8 cellular contexts compared by ENCODE assay signal in genomic region chr9:26893030-26893676, GRCh38. TPM values are rescaled to one million over a fixed set of nuclear protein-coding genes. Genes with fewer than 3 reads are reported as not detected.
A peak's percentile ranks its signal among the peaks of the same experiment; 100 is the strongest.
DNase-seq lines count a peak whose midpoint lies in the region; ATAC-seq, FAIRE-seq and TF ChIP-seq lines count a peak whose summit lies in the region.

No MANE protein-coding gene starts in this region.

- H3K9me3 Mint-ChIP-seq in activated naive CD4-positive, alpha-beta T cell treated with anti-CD3 and anti-CD28 coated beads, Interleukin-2, amount 10 ng/mL, durations not matched to agents 7 days and 5 days = peaks cover 5% of the 10 kb centered on the region

- peaks cover 17% of the 10 kb centered on the region for H3K36me3 Mint-ChIP-seq in activated naive CD4-positive, alpha-beta T cell treated with anti-CD3 and anti-CD28 coated beads, Interleukin-2, amount 10 ng/mL, durations not matched to agents 7 days and 5 days

- H3K4me3 Mint-ChIP-seq in activated naive CD4-positive, alpha-beta T cell treated with anti-CD3 and anti-CD28 coated beads, Interleukin-2, amount 10 ng/mL, durations not matched to agents 7 days and 5 days = peak overlapping the region; percentile 100

- no peak for FAIRE-seq in GM12891 (lab: Jason Lieb, UNC)

- H3K9me3 ChIP-seq in adipocyte (ENCODE audit: control insufficient read depth, low read length) (no peaks in the 10 kb centered on the region), right lobe of liver (no peaks in the 10 kb centered on the region)

- H3K36me3 ChIP-seq in adipocyte (ENCODE audit: control insufficient read depth, insufficient read depth, low read length, severe bottlenecking) = no peaks in the 10 kb centered on the region
- H3K36me3 ChIP-seq in right lobe of liver = no peaks in the 10 kb centered on the region
- no peaks in the 10 kb centered on the region for H3K36me3 ChIP-seq in urinary bladder (ENCODE audit: insufficient read depth)

- H3K27me3 ChIP-seq in adipocyte (replicated peaks; ENCODE audit: control insufficient read depth, insufficient read depth, low read length) = no peaks in the 10 kb centered on the region
- H3K27me3 ChIP-seq in right lobe of liver = no peaks in the 10 kb centered on the region

- H3K9ac ChIP-seq in adipocyte (ENCODE audit: low read length) = peak overlapping the region; percentile 94

- 13% methylated on average over 7 of the region's 7 CpGs for WGBS in right lobe of liver (ENCODE audit: insufficient coverage, low coverage, low lambda C conversion rate, missing lambda C conversion rate)
- 10% methylated on average over 7 of the region's 7 CpGs for WGBS in urinary bladder

- H3K4me1 Mint-ChIP-seq in activated naive CD4-positive, alpha-beta T cell treated with anti-CD3 and anti-CD28 coated beads, Interleukin-2, amount 10 ng/mL, durations not matched to agents 7 days and 5 days = peaks cover 39% of the 10 kb centered on the region

- DNase-seq in activated naive CD4-positive, alpha-beta T cell treated with anti-CD3 and anti-CD28 coated beads, Interleukin-2, amount 10 ng/mL, durations not matched to agents 7 days and 5 days = no peak
- no peak for DNase-seq in activated naive CD4-positive, alpha-beta T cell treated with anti-CD3 and anti-CD28 coated beads, Interleukin-2, amount 50 U/mL, for 16 hours
- DNase-seq in adipocyte (ENCODE audit: low read depth) (no peak), right lobe of liver (no peak), GM12891 (ENCODE audit: insufficient read length, low spot score) (no peak)
- DNase-seq in activated effector memory CD4-positive, alpha-beta T cell treated with Interleukin-2 at 50 U/mL for 16 hours = no peak

- H3K27me3 Mint-ChIP-seq in activated naive CD4-positive, alpha-beta T cell treated with anti-CD3 and anti-CD28 coated beads, Interleukin-2, amount 10 ng/mL, durations not matched to agents 7 days and 5 days = peaks cover 4% of the 10 kb centered on the region

- peak overlapping the region; percentile 96 for H3K4me3 ChIP-seq in adipocyte (ENCODE audit: low read length)
- H3K4me3 ChIP-seq in right lobe of liver = peak overlapping the region; percentile 84 to 97 (median 94)
- H3K4me3 ChIP-seq in urinary bladder (ENCODE audit: low read depth, low read length) = peak overlapping the region; percentile 90

- TF ChIP-seq POLR2A in right lobe of liver (IDR thresholded peaks at IDR 0.05) (peak; percentile 9), GM12891 (IDR thresholded peaks at IDR 0.05; ENCODE audit: low read depth, low read length) (no peak)

- no peak for TF ChIP-seq CTCF in right lobe of liver (IDR thresholded peaks at IDR 0.05)

- intact Hi-C loops in right lobe of liver (cut with DNase I) = loop anchor here in 1 of 2 donors (10.0 kb wide), 1 partner anchor 52 kb away; the partner anchor contains the start of gene PLAA

- H3K27ac Mint-ChIP-seq in activated naive CD4-positive, alpha-beta T cell treated with anti-CD3 and anti-CD28 coated beads, Interleukin-2, amount 10 ng/mL, durations not matched to agents 7 days and 5 days = peak overlapping the region; percentile 100

- no peak for ATAC-seq in right lobe of liver
- no peak for ATAC-seq in HG02884 (IDR thresholded peaks at IDR 0.05; ENCODE audit: unreplicated experiment)

- CTCF ChIA-PET in activated naive CD4-positive, alpha-beta T cell treated with anti-CD3 and anti-CD28 coated beads, Interleukin-2, amount 10 ng/mL, durations not matched to agents 7 days and 5 days (lab: Charles Lee) = interaction anchor here (1.2 kb wide), 1 partner anchor 10 kb away, joined by 3 read pairs; no protein-coding TSS in a partner anchor

- peak overlapping the region; percentile 83 to 96 (median 92) for H3K27ac ChIP-seq in right lobe of liver
- peak overlapping the region; percentile 63 for H3K27ac ChIP-seq in urinary bladder (ENCODE audit: low read depth)

- H3K4me1 ChIP-seq in adipocyte (ENCODE audit: control insufficient read depth, insufficient read depth, low read length) (peaks cover 20% of the 10 kb centered on the region), right lobe of liver (peaks cover 0 to 9% (median 0%) of the 10 kb centered on the region in 4 donors), urinary bladder (ENCODE audit: insufficient read depth) (no peaks in the 10 kb centered on the region)

TF ChIP-seq in GM12891, 5 proteins besides CTCF, POLR2A, EP300 and RAD21:
- TF ChIP-seq TAF1 (IDR thresholded peaks at IDR 0.05; ENCODE audit: low read depth, low read length) (no peak), PAX5 (IDR thresholded peaks at IDR 0.05; ENCODE audit: insufficient read depth, low read length, severe bottlenecking) (no peak), POLR2AphosphoS5 (IDR thresholded peaks at IDR 0.05; ENCODE audit: low read depth, low read length) (no peak)

RNA-seq across cellular contexts. Expression of gene CAAP1, which starts 0.6 kb away (rescaled TPM):
- 10 to 100 TPM in 5 of 6 experiments, 1 to 10 TPM in 1; 9.3 to 22.8 (median 13.4) TPM for total RNA-seq in right lobe of liver
- total RNA-seq in urinary bladder = 27.3 TPM
- 10.4 TPM for polyA plus RNA-seq in urinary bladder
- polyA plus RNA-seq in GM12891 (2012; ENCODE audit: low read depth, missing spikeins) = 12.5 TPM

RNA-seq across cellular contexts. Expression of gene PLAA, which starts 53.9 kb away (rescaled TPM):
- total RNA-seq in right lobe of liver (10 to 100 TPM; 10.7 to 26.1 (median 16.8) TPM), urinary bladder (28.2 TPM)
- polyA plus RNA-seq in urinary bladder = 19.0 TPM
- 23.1 TPM for polyA plus RNA-seq in GM12891 (2012; ENCODE audit: low read depth, missing spikeins)
